ENCODE assay signal across 8 cellular contexts in the genomic region with DNA sequence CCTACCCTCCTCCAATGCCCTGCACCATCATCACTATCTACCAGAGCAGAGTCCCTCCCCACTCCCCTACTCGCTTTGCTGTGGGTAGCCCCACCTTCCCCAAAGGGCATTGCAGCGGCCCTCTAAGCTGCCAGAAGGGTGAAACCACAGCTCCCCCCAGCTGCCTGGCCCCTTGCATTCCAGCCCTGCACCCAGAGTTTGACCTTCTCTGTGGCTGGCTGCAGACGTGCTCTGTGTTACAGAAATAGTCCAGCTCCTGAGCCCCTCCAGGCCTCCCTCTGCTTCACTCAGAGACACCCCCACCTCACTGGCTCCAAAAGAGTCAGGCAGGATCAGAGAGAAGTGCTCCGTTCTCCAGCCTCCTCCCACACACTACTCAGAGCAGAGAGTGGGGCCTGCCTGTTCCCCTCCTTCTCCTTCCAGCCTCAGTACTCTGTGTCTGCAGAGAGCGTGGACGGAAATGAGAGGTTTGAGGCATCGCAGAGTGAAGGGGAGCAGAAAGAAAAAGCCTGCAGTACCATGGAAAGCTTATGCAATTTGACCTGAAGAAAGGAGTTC.
DNase-seq lines count a peak whose midpoint lies in the region; ATAC-seq and TF ChIP-seq lines count a peak whose summit lies in the region.
"Had no signal": no experiment of that assay in that cellular context is flagged by ENCODE, and none has a peak within 500 bp of the region (broad histone marks: within the 10 kb centered on the region; RNA-seq: fewer than 3 reads in every experiment).

No MANE protein-coding gene starts in this region.

- CTCF ChIA-PET in WTC11 (lab: Charles Lee): interaction anchor here (0.7 to 2.7 kb wide), 9 partner anchors 11 to 134 kb away, joined by 3 to 9 read pairs (median 4); partner anchors contain the start of gene PLEKHA6

- H3K27me3 Mint-ChIP-seq in HFFc6 (ENCODE audit: insufficient read depth) (no peaks in the 10 kb centered on the region; the same call in 1 of the 2 replicates), WTC11 (ENCODE audit: low read depth) (no peaks in the 10 kb centered on the region)

- H3K36me3 Mint-ChIP-seq in HFFc6 (ENCODE audit: low read depth) (no peaks in the 10 kb centered on the region), WTC11 (no peaks in the 10 kb centered on the region)

- no peak overlapping the region for H3K4me3 ChIP-seq in stomach

- peaks cover 66% of the 10 kb centered on the region for H3K4me1 Mint-ChIP-seq in HFFc6 (ENCODE audit: low read depth)
- H3K4me1 Mint-ChIP-seq in WTC11: peaks cover 24% of the 10 kb centered on the region

- H3K4me1 ChIP-seq in stomach: peaks cover 26 to 92% (median 63%) of the 10 kb centered on the region in 4 donors

- H3K36me3 ChIP-seq in stomach: no peaks in the 10 kb centered on the region

- H3K27me3 ChIP-seq in stomach: no peaks in the 10 kb centered on the region

- 10 to 29% (median 19%) methylated on average over 7 of the region's 7 CpGs for WGBS in stomach, 5 donors

- TF ChIP-seq CTCF in HFFc6 (IDR thresholded peaks at IDR 0.05): no peak
- no peak for TF ChIP-seq CTCF in WTC11 (IDR thresholded peaks at IDR 0.05)
- peak in 1 of 7 experiments; percentile 14 for TF ChIP-seq CTCF in stomach (IDR thresholded peaks at IDR 0.05)
- no peak for TF ChIP-seq CTCF in GM20000 (IDR thresholded peaks at IDR 0.05; ENCODE audit: extremely low read depth, missing control alignments)

- peak; percentile 85 for ATAC-seq in WTC11

- H3K9me3 Mint-ChIP-seq in HFFc6: no peaks in the 10 kb centered on the region
- H3K9me3 Mint-ChIP-seq in WTC11: no peaks in the 10 kb centered on the region

- peak overlapping the region; percentile 34 for H3K27ac Mint-ChIP-seq in HFFc6
- no peak overlapping the region for H3K27ac Mint-ChIP-seq in WTC11

- H3K4me3 Mint-ChIP-seq in HFFc6: peak overlapping the region; percentile 55
- H3K4me3 Mint-ChIP-seq in WTC11: no peak overlapping the region

- no peaks in the 10 kb centered on the region for H3K9me3 ChIP-seq in stomach

- intact Hi-C loops in stomach (cut with DNase I; ENCODE audit: low total_unique reads): no loop called here

- DNase-seq in HFFc6 (peak; percentile 72), WTC11 (ENCODE audit: low spot score) (peak; percentile 39), iris pigment epithelial cell (ENCODE audit: low read depth) (peak; percentile 90), stomach (no peak), activated gamma-delta T cell (lab: John Stamatoyannopoulos, UW) (no peak), GM20000 (ENCODE audit: low spot score) (no peak), DMS79 (lab: John Stamatoyannopoulos, UW) (no peak)
- DNase-seq: NCI-H82 had no signal

- no peak for TF ChIP-seq POLR2A in stomach (IDR thresholded peaks at IDR 0.05)

- POLR2A ChIA-PET in WTC11 (lab: Charles Lee): no interaction called here

- H3K27ac ChIP-seq in stomach: peak overlapping the region; percentile 12 to 83 (median 74)

- TF ChIP-seq EP300 in stomach (IDR thresholded peaks at IDR 0.05): no peak

TF ChIP-seq in WTC11, 78 proteins besides CTCF, POLR2A, EP300 and RAD21 (continues in another document):
- TF ChIP-seq ZMAT4 (CRISPR knock-in tag; IDR thresholded peaks at IDR 0.05) (no peak), GTF2I (CRISPR knock-in tag; conservative IDR thresholded peaks at IDR 0.05) (no peak), ZNF396 (CRISPR knock-in tag; IDR thresholded peaks at IDR 0.05; ENCODE audit: borderline replicate concordance) (no peak), ESRRA (CRISPR knock-in tag; IDR thresholded peaks at IDR 0.05; ENCODE audit: borderline replicate concordance) (no peak), ZNF532 (CRISPR knock-in tag; IDR thresholded peaks at IDR 0.05; ENCODE audit: borderline replicate concordance) (no peak), ZNF317 (CRISPR knock-in tag; IDR thresholded peaks at IDR 0.05; ENCODE audit: borderline replicate concordance, low read depth) (no peak), USF2 (CRISPR knock-in tag; IDR thresholded peaks at IDR 0.05) (no peak), SP1 (CRISPR knock-in tag; conservative IDR thresholded peaks at IDR 0.05) (no peak), NFATC4 (CRISPR knock-in tag; IDR thresholded peaks at IDR 0.05) (no peak), NR2C2 (CRISPR knock-in tag; IDR thresholded peaks at IDR 0.05) (no peak), JAZF1 (CRISPR knock-in tag; IDR thresholded peaks at IDR 0.05) (no peak)
- TF ChIP-seq, protein P1, sequence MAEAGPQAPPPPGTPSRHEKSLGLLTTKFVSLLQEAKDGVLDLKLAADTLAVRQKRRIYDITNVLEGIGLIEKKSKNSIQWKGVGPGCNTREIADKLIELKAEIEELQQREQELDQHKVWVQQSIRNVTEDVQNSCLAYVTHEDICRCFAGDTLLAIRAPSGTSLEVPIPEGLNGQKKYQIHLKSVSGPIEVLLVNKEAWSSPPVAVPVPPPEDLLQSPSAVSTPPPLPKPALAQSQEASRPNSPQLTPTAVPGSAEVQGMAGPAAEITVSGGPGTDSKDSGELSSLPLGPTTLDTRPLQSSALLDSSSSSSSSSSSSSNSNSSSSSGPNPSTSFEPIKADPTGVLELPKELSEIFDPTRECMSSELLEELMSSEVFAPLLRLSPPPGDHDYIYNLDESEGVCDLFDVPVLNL (CRISPR knock-in tag; IDR thresholded peaks at IDR 0.05; ENCODE audit: borderline replicate concordance, low read depth): no peak
- TF ChIP-seq, protein P2, sequence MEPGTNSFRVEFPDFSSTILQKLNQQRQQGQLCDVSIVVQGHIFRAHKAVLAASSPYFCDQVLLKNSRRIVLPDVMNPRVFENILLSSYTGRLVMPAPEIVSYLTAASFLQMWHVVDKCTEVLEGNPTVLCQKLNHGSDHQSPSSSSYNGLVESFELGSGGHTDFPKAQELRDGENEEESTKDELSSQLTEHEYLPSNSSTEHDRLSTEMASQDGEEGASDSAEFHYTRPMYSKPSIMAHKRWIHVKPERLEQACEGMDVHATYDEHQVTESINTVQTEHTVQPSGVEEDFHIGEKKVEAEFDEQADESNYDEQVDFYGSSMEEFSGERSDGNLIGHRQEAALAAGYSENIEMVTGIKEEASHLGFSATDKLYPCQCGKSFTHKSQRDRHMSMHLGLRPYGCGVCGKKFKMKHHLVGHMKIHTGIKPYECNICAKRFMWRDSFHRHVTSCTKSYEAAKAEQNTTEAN (CRISPR knock-in tag; IDR thresholded peaks at IDR 0.05): no peak
- TF ChIP-seq, protein P3, sequence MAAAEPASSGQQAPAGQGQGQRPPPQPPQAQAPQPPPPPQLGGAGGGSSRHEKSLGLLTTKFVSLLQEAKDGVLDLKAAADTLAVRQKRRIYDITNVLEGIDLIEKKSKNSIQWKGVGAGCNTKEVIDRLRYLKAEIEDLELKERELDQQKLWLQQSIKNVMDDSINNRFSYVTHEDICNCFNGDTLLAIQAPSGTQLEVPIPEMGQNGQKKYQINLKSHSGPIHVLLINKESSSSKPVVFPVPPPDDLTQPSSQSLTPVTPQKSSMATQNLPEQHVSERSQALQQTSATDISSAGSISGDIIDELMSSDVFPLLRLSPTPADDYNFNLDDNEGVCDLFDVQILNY (CRISPR knock-in tag; IDR thresholded peaks at IDR 0.05): no peak

Comparison
In these comparisons a context has a peak if more than half of its experiments do, and no peak if none do; other contexts are left out.
1. DNase-seq: peak in HFFc6 (single experiment), WTC11 (single experiment) and iris pigment epithelial cell (single experiment); none in stomach (single experiment), activated gamma-delta T cell (single experiment), GM20000 (single experiment) and DMS79 (single experiment).